Comparison of ENCODE assay signal across 8 cellular contexts in genomic region chr15:76139368-76140068, GRCh38.
DNase-seq lines count a peak whose midpoint lies in the region; ATAC-seq and TF ChIP-seq lines count a peak whose summit lies in the region.

No MANE protein-coding gene starts in this region.

- H3K4me3 ChIP-seq in lower leg skin (ENCODE audit: low read depth, poor library complexity, severe bottlenecking) = no peak overlapping the region

- intact Hi-C loops in activated CD4-positive, alpha-beta T cell treated with anti-CD3 and anti-CD28 coated beads, Interleukin-2, amount 10 ng/mL, durations not matched to agents 24 days and 14 days (cut with micrococcal nuclease) = loop anchor here (1.0 to 10.0 kb wide), 2 partner anchors 82 to 325 kb away; no protein-coding TSS in a partner anchor
- intact Hi-C loops in lower leg skin (cut with DNase I; ENCODE audit: low total_unique reads) = loop anchor here (10.0 kb wide), 1 partner anchor 65 kb away; no protein-coding TSS in a partner anchor

- peak; percentile 58 for ATAC-seq in HG02642 (IDR thresholded peaks at IDR 0.05; ENCODE audit: poor library complexity, unreplicated experiment)
- ATAC-seq in HG02840 (IDR thresholded peaks at IDR 0.05; ENCODE audit: low FRiP score, unreplicated experiment) = no peak

- DNase-seq in DMS53 treated with DMSO at 0.1 percent for 48 hours (lab: John Stamatoyannopoulos, UW; ENCODE audit: unreplicated experiment) = peak; percentile 60
- peak; percentile 58 for DNase-seq in NCI-H345 (lab: John Stamatoyannopoulos, UW)
- peak; percentile 93 for DNase-seq in activated CD4-positive, alpha-beta T cell treated with anti-CD3 and anti-CD28 coated beads, Interleukin-2, amount 10 ng/mL, durations not matched to agents 24 days and 14 days
- peak; percentile 85 for DNase-seq in dermis blood vessel endothelial cell
- peak; percentile 64 to 84 for DNase-seq in lower leg skin (ENCODE audit: low spot score in 2 of 2)
- DNase-seq in stimulated activated CD8-positive, alpha-beta memory T cell treated with anti-CD3 and anti-CD28 coated beads, Interleukin-12 subunit alpha, Interleukin-12 subunit beta, amount 100 ng/mL, for 1 hour (ENCODE audit: low read depth) = peak; percentile 49

- no peaks in the 10 kb centered on the region for H3K36me3 Mint-ChIP-seq in activated CD4-positive, alpha-beta T cell treated with anti-CD3 and anti-CD28 coated beads, Interleukin-2, amount 10 ng/mL, durations not matched to agents 24 days and 14 days (ENCODE audit: low read depth)

- H3K4me3 Mint-ChIP-seq in activated CD4-positive, alpha-beta T cell treated with anti-CD3 and anti-CD28 coated beads, Interleukin-2, amount 10 ng/mL, durations not matched to agents 24 days and 14 days = no peak overlapping the region

- H3K9me3 Mint-ChIP-seq in activated CD4-positive, alpha-beta T cell treated with anti-CD3 and anti-CD28 coated beads, Interleukin-2, amount 10 ng/mL, durations not matched to agents 24 days and 14 days = no peaks in the 10 kb centered on the region

- peaks cover 32% of the 10 kb centered on the region for H3K27me3 Mint-ChIP-seq in activated CD4-positive, alpha-beta T cell treated with anti-CD3 and anti-CD28 coated beads, Interleukin-2, amount 10 ng/mL, durations not matched to agents 24 days and 14 days

- no peak for TF ChIP-seq POLR2A in lower leg skin (IDR thresholded peaks at IDR 0.05)

- peak in 1 of 3 donors; percentile 77 for TF ChIP-seq CTCF in lower leg skin (IDR thresholded peaks at IDR 0.05)

- H3K27ac Mint-ChIP-seq in activated CD4-positive, alpha-beta T cell treated with anti-CD3 and anti-CD28 coated beads, Interleukin-2, amount 10 ng/mL, durations not matched to agents 24 days and 14 days = no peak overlapping the region

- H3K4me1 Mint-ChIP-seq in activated CD4-positive, alpha-beta T cell treated with anti-CD3 and anti-CD28 coated beads, Interleukin-2, amount 10 ng/mL, durations not matched to agents 24 days and 14 days = peaks cover 4% of the 10 kb centered on the region

- WGBS in lower leg skin, 2 donors = 30 to 31% methylated on average over 16 of the region's 16 CpGs
